In the genomic region with DNA sequence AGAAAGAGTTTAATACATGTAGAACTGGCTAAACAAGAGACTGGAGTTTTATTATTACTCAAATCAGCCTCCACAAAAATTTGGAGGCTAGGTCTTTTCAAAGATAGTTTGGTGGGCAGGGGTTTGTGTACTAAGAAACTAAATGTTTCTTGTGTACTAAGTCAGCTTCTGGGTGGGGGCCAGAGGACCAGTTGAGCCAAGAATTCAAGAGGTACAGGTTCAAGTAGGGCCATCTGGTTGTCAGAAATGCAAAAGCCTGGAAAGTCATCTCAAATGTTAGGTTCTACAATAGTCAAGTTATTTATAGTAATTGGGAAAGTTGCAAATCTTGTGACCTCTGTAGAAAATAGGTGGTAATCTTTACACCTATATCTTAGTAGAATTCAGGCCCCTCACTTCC, we compare ENCODE assay signal across 35 cellular contexts.
"Had no signal": no experiment of that assay in that cellular context is flagged by ENCODE, and none has a peak within 500 bp of the region (broad histone marks: within the 10 kb centered on the region; RNA-seq: fewer than 3 reads in every experiment).

No MANE protein-coding gene starts in this region.

- ATAC-seq: activated naive CD4-positive, alpha-beta T cell treated with anti-CD3 and anti-CD28 coated beads, Interleukin-2, amount 50 U/mL, for 72 hours; activated T-cell treated with anti-CD3 and anti-CD28 coated beads, Interleukin-2, amount 50 U/mL, for 4 hours; body of pancreas; PC-3; SK-N-SH treated with all-trans-retinoic acid at 6 μM for 48 hours had no signal

- H3K4me2 ChIP-seq: KMS-11 had no signal

- H3K9me3 ChIP-seq: adrenal gland, body of pancreas, breast epithelium, Peyer's patch had no signal

- H3K4me3 ChIP-seq: adrenal gland, body of pancreas, breast epithelium, Peyer's patch had no signal

- H3K9me3 Mint-ChIP-seq: activated B cell treated with CpG ODN at 0.5 μM for 24 hours; activated CD4-positive, alpha-beta memory T cell treated with anti-CD3 and anti-CD28 coated beads for 36 hours; activated naive CD4-positive, alpha-beta T cell treated with anti-CD3 and anti-CD28 coated beads for 36 hours; activated naive CD4-positive, alpha-beta T cell treated with anti-CD3 and anti-CD28 coated beads, Interleukin-2, amount 50 U/mL, for 72 hours; activated T-cell treated with anti-CD3 and anti-CD28 coated beads, Interleukin-2, amount 50 U/mL, for 4 hours; activated T-helper 1 cell treated with anti-CD3 and anti-CD28 coated beads, Interleukin-12 subunit alpha, Interleukin-12 subunit beta, Interleukin-2, Interleukin-4 antibody, amounts not matched to agents 30 ng/mL and 10 ng/mL and 1 ng/mL, durations not matched to agents 14 hours and 24 hours and 36 hours; T-helper 2 cell treated with Interferon-gamma antibody and Interleukin-4, amounts not matched to agents 5 μg/mL and 100 μg/mL, for 36 hours had no signal

- H3K4me3 Mint-ChIP-seq: activated B cell treated with CpG ODN at 0.5 μM for 24 hours; activated CD4-positive, alpha-beta memory T cell treated with anti-CD3 and anti-CD28 coated beads for 36 hours; activated naive CD4-positive, alpha-beta T cell treated with anti-CD3 and anti-CD28 coated beads for 36 hours; activated T-cell treated with anti-CD3 and anti-CD28 coated beads, Interleukin-2, amount 50 U/mL, for 4 hours; activated T-helper 1 cell treated with anti-CD3 and anti-CD28 coated beads, Interleukin-12 subunit alpha, Interleukin-12 subunit beta, Interleukin-2, Interleukin-4 antibody, amounts not matched to agents 30 ng/mL and 10 ng/mL and 1 ng/mL, durations not matched to agents 14 hours and 24 hours and 36 hours; T-helper 2 cell treated with Interferon-gamma antibody and Interleukin-4, amounts not matched to agents 5 μg/mL and 100 μg/mL, for 36 hours had no signal

- H3K9ac ChIP-seq: KMS-11 had no signal

- DNase-seq: activated B cell treated with CpG ODN at 0.5 μM for 24 hours; activated CD4-positive, alpha-beta memory T cell treated with anti-CD3 and anti-CD28 coated beads for 36 hours; activated CD4-positive, alpha-beta T cell treated with anti-CD3 and anti-CD28 coated beads for 4 hours; activated CD4-positive, alpha-beta T cell treated with anti-CD3 and anti-CD28 coated beads, Interleukin-2, amount 50 U/mL, for 1 hour; activated CD4-positive, CD25-positive, alpha-beta regulatory T cell treated with anti-CD3 and anti-CD28 coated beads, Interleukin-2, amount 50 U/mL, for 72 hours; activated CD8-positive, alpha-beta memory T cell treated with anti-CD3 and anti-CD28 coated beads, Interleukin-2, amount 50 U/mL, for 4 hours; activated gamma-delta T cell treated with Interleukin-2 at 50 U/mL for 16 hours; activated naive CD4-positive, alpha-beta T cell treated with anti-CD3 and anti-CD28 coated beads for 36 hours; activated T-cell treated with anti-CD3 and anti-CD28 coated beads for 4 hours; activated T-cell treated with anti-CD3 and anti-CD28 coated beads, Interleukin-2, amount 50 U/mL, for 4 hours; adrenal gland; body of pancreas; caudate nucleus; cerebellar nuclear complex; MM.1S; MV-4-11; NCI-H1092; NCI-H1436 treated with DMSO at 0.1 percent for 48 hours; NCI-H187; NCI-H2029 treated with DMSO at 0.1 percent for 48 hours; NCI-H226; NCI-H446 treated with DMSO at 0.1 percent for 48 hours; PC-3; Peyer's patch; RPMI8226; SIG-M5; SW 1271 had no signal

- H3K36me3 ChIP-seq: adrenal gland, breast epithelium, Peyer's patch had no signal

- H3K27ac ChIP-seq: adrenal gland, body of pancreas, breast epithelium, KMS-11, Peyer's patch had no signal

- H3K27me3 ChIP-seq: adrenal gland, body of pancreas, breast epithelium, Peyer's patch had no signal

- H3K27ac Mint-ChIP-seq: activated B cell treated with CpG ODN at 0.5 μM for 24 hours; activated CD4-positive, alpha-beta memory T cell treated with anti-CD3 and anti-CD28 coated beads for 36 hours; activated naive CD4-positive, alpha-beta T cell treated with anti-CD3 and anti-CD28 coated beads for 36 hours; activated naive CD4-positive, alpha-beta T cell treated with anti-CD3 and anti-CD28 coated beads, Interleukin-2, amount 50 U/mL, for 72 hours; activated T-helper 1 cell treated with anti-CD3 and anti-CD28 coated beads, Interleukin-12 subunit alpha, Interleukin-12 subunit beta, Interleukin-2, Interleukin-4 antibody, amounts not matched to agents 30 ng/mL and 10 ng/mL and 1 ng/mL, durations not matched to agents 14 hours and 24 hours and 36 hours; T-helper 2 cell treated with Interferon-gamma antibody and Interleukin-4, amounts not matched to agents 5 μg/mL and 100 μg/mL, for 36 hours had no signal

- H3K36me3 Mint-ChIP-seq: activated CD4-positive, alpha-beta memory T cell treated with anti-CD3 and anti-CD28 coated beads for 36 hours had no signal

- FAIRE-seq: astrocyte, TTC549 had no signal

- H3K27me3 Mint-ChIP-seq: activated B cell treated with CpG ODN at 0.5 μM for 24 hours; activated CD4-positive, alpha-beta memory T cell treated with anti-CD3 and anti-CD28 coated beads for 36 hours had no signal

- H3K4me1 ChIP-seq: adrenal gland, body of pancreas, breast epithelium had no signal
